In the genomic region with DNA sequence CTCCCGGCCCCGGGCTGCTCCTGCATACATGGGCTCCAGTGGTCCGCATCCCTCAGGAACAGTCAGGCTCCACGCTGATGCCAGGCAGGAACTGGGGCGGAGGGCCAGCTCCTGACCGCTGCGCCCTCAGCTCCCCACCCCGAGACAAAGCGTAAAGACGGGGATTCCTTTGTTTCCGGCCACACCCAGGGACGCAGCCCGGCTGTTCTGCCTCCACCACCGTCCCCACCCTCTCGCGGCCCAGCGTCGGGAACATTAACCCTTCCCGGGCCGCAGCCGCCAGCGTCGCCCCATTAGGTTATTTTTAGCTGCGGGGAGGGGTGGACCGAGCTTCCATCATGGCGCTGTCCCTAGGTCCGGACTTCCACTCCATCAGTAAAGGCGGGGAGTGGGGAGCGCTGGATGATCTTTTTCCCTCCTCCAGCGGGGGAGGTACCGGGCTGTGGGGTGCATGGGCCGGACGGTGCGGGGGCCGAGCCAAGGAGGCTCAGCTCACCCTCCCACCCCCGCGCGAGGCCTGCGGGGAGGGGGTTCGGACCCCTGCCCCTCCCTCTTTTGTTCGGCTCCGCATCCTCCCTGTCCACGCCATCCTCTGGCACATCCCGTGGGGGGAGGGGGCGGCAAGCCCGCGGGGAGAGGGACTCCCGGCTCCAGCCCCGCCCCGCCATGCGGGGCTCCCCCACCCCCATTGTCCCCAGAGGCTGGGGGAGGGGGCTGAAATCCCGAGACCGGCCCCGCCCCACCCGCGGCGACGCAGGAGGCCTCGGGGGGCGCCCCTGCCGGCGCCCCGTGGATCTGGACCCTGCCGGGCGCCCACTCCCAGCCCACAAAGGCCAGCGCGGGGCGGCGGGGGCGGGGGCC, we compare ENCODE assay signal across 10 cellular contexts. TPM values are rescaled to one million over a fixed set of nuclear protein-coding genes. Genes with fewer than 3 reads are reported as not detected.
DNase-seq lines count a peak whose midpoint lies in the region; ATAC-seq and TF ChIP-seq lines count a peak whose summit lies in the region.
"Had no signal": no experiment of that assay in that cellular context is flagged by ENCODE, and none has a peak within 500 bp of the region (broad histone marks: within the 10 kb centered on the region; RNA-seq: fewer than 3 reads in every experiment).

No MANE protein-coding gene starts in this region.

- POLR2A ChIA-PET in T-cell (lab: Charles Lee): no interaction called here

- TF ChIP-seq POLR2A in erythroblast (IDR thresholded peaks at IDR 0.05; ENCODE audit: low read length): no peak

- CTCF ChIA-PET in T-cell (lab: Charles Lee): no interaction called here

- H3K4me1 ChIP-seq in mucosa of descending colon (ENCODE audit: low read depth): peaks cover 11% of the 10 kb centered on the region

- H3K36me3 Mint-ChIP-seq in type B pancreatic cell (no peaks in the 10 kb centered on the region), T-cell (no peaks in the 10 kb centered on the region)

- peak; percentile 18 for DNase-seq in NCI-H2171 treated with DMSO at 0.1 percent for 48 hours (lab: John Stamatoyannopoulos, UW)
- no peak for DNase-seq in NCI-H2171 (lab: John Stamatoyannopoulos, UW)
- DNase-seq in coronary artery (ENCODE audit: low spot score): no peak
- DNase-seq in mucosa of descending colon: peak in 1 of 3 donors; percentile 8
- no peak for DNase-seq in type B pancreatic cell (ENCODE audit: extremely low spot score, unreplicated experiment)
- no peak for DNase-seq in DMS153 treated with DMSO at 0.1 percent for 48 hours (lab: John Stamatoyannopoulos, UW; ENCODE audit: unreplicated experiment)
- DNase-seq in T-cell: no peak
- no peak for DNase-seq in erythroblast (lab: John Stamatoyannopoulos, UW)

- no peaks in the 10 kb centered on the region for H3K9me3 ChIP-seq in mucosa of descending colon

- H3K4me3 Mint-ChIP-seq in type B pancreatic cell: peak overlapping the region; percentile 86
- H3K4me3 Mint-ChIP-seq in T-cell: peak overlapping the region in 1 of 3 donors; percentile 31

- H3K36me3 ChIP-seq in mucosa of descending colon (ENCODE audit: low read depth): no peaks in the 10 kb centered on the region

- H3K27me3 Mint-ChIP-seq in type B pancreatic cell: peaks cover 80% of the 10 kb centered on the region
- peaks cover 52 to 70% of the 10 kb centered on the region in 2 donors for H3K27me3 Mint-ChIP-seq in T-cell

- ATAC-seq in mucosa of descending colon: peak; percentile 58
- no peak for ATAC-seq in T-cell (replicated peaks in 1 of 4)

- H3K27ac Mint-ChIP-seq in type B pancreatic cell (peak overlapping the region; percentile 39), T-cell (no peak overlapping the region)

- peak overlapping the region; percentile 63 for H3K4me3 ChIP-seq in coronary artery
- H3K4me3 ChIP-seq in mucosa of descending colon: no peak overlapping the region

- H3K27ac ChIP-seq in coronary artery: no peak overlapping the region
- H3K27ac ChIP-seq: C4-2B had no signal

- H3K4me1 Mint-ChIP-seq in type B pancreatic cell (ENCODE audit: unreplicated experiment) (peaks cover 4% of the 10 kb centered on the region), T-cell (peaks cover 0 to 11% (median 11%) of the 10 kb centered on the region in 3 donors)

- intact Hi-C loops in mucosa of descending colon (cut with DNase I, micrococcal nuclease): no loop called here

- H3K9me3 Mint-ChIP-seq in type B pancreatic cell: no peaks in the 10 kb centered on the region
- no peaks in the 10 kb centered on the region for H3K9me3 Mint-ChIP-seq in T-cell

- TF ChIP-seq CTCF in coronary artery (IDR thresholded peaks at IDR 0.05) (no peak), mucosa of descending colon (IDR thresholded peaks at IDR 0.05) (no peak), type B pancreatic cell (conservative IDR thresholded peaks at IDR 0.05) (no peak)

RNA-seq across cellular contexts. Expression of a gene that starts 5.3 kb away (rescaled TPM):
- total RNA-seq in mucosa of descending colon (1 to 10 TPM in 2 of 3 donors, under 1 TPM in 1; 0.58 to 4.4 (median 1.0) TPM), type B pancreatic cell (ENCODE audit: low replicate concordance) (13.2 and 40.4 TPM in 2 replicates), T-cell (under 1 TPM in 3 of 5 donors, not detected in 2; 0.16 to 0.28 (median 0.20) TPM)
- total RNA-seq: mononuclear cell had no signal
